ENCODE assay signal across 1 cellular context in the genomic region with DNA sequence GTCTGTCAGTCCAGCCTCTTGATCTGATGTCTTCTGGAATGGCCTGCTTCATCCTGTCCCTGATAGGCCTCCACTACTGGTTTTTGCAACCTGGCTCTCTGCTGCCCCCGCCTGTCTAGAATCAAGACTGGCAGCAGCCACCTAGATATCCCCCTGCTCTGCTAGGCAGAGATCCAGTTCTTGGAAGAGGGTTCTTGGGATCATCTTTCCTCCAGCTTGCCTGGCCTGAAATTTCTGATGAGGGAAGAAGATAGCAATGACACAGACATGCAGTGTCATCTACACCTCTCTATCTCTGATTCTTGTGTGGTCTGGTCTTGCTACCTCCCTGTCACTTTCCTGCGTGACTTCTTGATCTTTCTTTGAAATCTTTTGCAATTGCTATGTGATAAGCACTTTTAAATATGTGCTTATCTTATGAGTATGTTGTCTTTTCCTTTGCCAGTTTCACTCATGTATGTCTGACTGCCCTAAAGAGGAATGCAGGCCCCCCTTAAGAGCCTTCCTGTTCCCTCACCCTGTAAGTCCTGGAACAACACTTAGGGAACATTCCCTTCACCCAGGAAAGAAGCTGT.
TF ChIP-seq lines count a peak whose summit lies in the region.

No MANE protein-coding gene starts in this region.

TF ChIP-seq in HEK293, 187 proteins besides CTCF, POLR2A, EP300 and RAD21:
- TF ChIP-seq ZBTB17 (tag by site-specific recombination; IDR thresholded peaks at IDR 0.05) (peak; percentile 66), ZNF366 (tag by site-specific recombination; conservative IDR thresholded peaks at IDR 0.05) (no peak), ZNF335 (tag by site-specific recombination; conservative IDR thresholded peaks at IDR 0.05) (0 out of 2 replicates have a peak, but pooled peaks have one; percentile 19), ZNF654 (tag by site-specific recombination; IDR thresholded peaks at IDR 0.05; ENCODE audit: low read depth) (peak; percentile 72), ZSCAN16 (tag by site-specific recombination; IDR thresholded peaks at IDR 0.05) (no peak)
